ENCODE assay signal across 1 cellular context in the genomic region with DNA sequence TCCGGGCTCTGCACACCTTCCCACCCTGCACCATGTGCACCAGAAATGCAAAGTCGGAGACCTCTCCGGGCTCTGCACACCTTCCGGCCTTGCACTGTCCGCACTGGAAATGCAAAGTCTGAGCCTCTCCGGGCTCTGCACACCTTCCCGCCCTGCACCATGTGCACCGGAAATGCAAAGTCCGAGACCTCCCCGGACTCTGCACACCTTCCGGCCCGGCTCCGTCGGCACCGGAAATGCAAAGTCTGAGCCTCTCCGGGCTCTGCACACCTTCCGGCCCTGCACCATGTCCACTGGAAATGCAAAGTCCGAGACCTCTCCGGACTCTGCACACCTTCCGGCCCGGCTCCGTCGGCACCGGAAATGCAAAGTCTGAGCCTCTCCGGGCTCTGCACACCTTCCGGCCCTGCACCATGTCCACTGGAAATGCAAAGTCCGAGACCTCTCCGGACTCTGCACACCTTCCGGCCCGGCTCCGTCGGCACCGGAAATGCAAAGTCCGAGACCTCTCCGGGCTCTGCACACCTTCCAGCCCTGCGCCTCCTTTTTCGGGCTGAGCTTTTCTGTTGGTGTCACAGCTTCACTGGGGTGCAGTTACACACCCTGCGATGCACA.
TF ChIP-seq lines count a peak whose summit lies in the region.
"Not testable (repeated sequence)": the region's sequence is repeated elsewhere in the genome, so short reads cannot be mapped to it uniquely, and the experiment has no call there.

No MANE protein-coding gene starts in this region.

TF ChIP-seq in HepG2, 621 proteins besides CTCF, POLR2A, EP300 and RAD21 (continued from another document and continues in another):
- TF ChIP-seq, protein P1, sequence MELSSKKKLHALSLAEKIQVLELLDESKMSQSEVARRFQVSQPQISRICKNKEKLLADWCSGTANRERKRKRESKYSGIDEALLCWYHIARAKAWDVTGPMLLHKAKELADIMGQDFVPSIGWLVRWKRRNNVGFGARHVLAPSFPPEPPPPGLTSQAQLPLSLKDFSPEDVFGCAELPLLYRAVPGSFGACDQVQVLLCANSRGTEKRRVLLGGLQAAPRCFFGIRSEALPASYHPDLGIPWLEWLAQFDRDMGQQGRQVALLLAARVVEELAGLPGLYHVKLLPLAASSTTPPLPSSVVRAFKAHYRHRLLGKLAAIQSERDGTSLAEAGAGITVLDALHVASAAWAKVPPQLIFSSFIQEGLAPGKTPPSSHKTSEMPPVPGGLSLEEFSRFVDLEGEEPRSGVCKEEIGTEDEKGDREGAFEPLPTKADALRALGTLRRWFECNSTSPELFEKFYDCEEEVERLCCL (CRISPR knock-in tag; IDR thresholded peaks at IDR 0.05; ENCODE audit: borderline replicate concordance) = peak; percentile 45; the same call in 1 of the 2 replicates
- TF ChIP-seq ZNF777 (CRISPR knock-in tag; IDR thresholded peaks at IDR 0.05) (0 out of 2 replicates have a peak, but pooled peaks have one; percentile 41), SALL2 (CRISPR knock-in tag; IDR thresholded peaks at IDR 0.05) (0 out of 2 replicates have a peak, but pooled peaks have one; percentile 55), ETV5 (CRISPR knock-in tag; IDR thresholded peaks at IDR 0.05; ENCODE audit: borderline replicate concordance) (peak; percentile 87), BRD4 (CRISPR knock-in tag; IDR thresholded peaks at IDR 0.05) (0 out of 2 replicates have a peak, but pooled peaks have one; percentile 24), SPEN (CRISPR knock-in tag; IDR thresholded peaks at IDR 0.05; ENCODE audit: low read depth) (peak; percentile 39; the same call in 1 of the 2 replicates), ZNF264 (CRISPR knock-in tag; IDR thresholded peaks at IDR 0.05) (peak; percentile 57; the same call in 1 of the 2 replicates), SOX5 (CRISPR knock-in tag; IDR thresholded peaks at IDR 0.05; ENCODE audit: borderline replicate concordance) (0 out of 2 replicates have a peak, but pooled peaks have one; percentile 23), ZKSCAN8 (CRISPR knock-in tag; IDR thresholded peaks at IDR 0.05; ENCODE audit: borderline replicate concordance) (0 out of 2 replicates have a peak, but pooled peaks have one; percentile 37), KLF16 (CRISPR knock-in tag; IDR thresholded peaks at IDR 0.05) (0 out of 4 replicates have a peak, but pooled peaks of 1 of the 2 experiments have one; percentile 32), ZNF879 (CRISPR knock-in tag; IDR thresholded peaks at IDR 0.05) (peak; percentile 66; the same call in 1 of the 2 replicates), ZSCAN31 (CRISPR knock-in tag; IDR thresholded peaks at IDR 0.05; ENCODE audit: low read depth) (peak; percentile 73; the same call in 1 of the 2 replicates), HIVEP1 (CRISPR knock-in tag; IDR thresholded peaks at IDR 0.05) (0 out of 2 replicates have a peak, but pooled peaks have one; percentile 15), SP5 (CRISPR knock-in tag; IDR thresholded peaks at IDR 0.05; ENCODE audit: borderline replicate concordance, low read depth) (peak; percentile 6; the same call in 1 of the 2 replicates), MAZ (CRISPR knock-in tag; IDR thresholded peaks at IDR 0.05; ENCODE audit: low read depth) (peak; percentile 61), IRF2 (CRISPR knock-in tag; IDR thresholded peaks at IDR 0.05) (peak; percentile 74; the same call in 1 of the 2 replicates), ZNF224 (CRISPR knock-in tag; IDR thresholded peaks at IDR 0.05) (0 out of 2 replicates have a peak, but pooled peaks have one; percentile 31), ZNF614 (CRISPR knock-in tag; IDR thresholded peaks at IDR 0.05; ENCODE audit: borderline replicate concordance) (peak; percentile 56; the same call in 1 of the 2 replicates), ZMYM4 (CRISPR knock-in tag; IDR thresholded peaks at IDR 0.05) (peak; percentile 50; the same call in 1 of the 2 replicates), ZFY (CRISPR knock-in tag; IDR thresholded peaks at IDR 0.05) (peak; percentile 64), ZNF605 (CRISPR knock-in tag; IDR thresholded peaks at IDR 0.05) (0 out of 2 replicates have a peak, but pooled peaks have one; percentile 38), ZNF772 (CRISPR knock-in tag; IDR thresholded peaks at IDR 0.05) (peak; percentile 83; the same call in 1 of the 2 replicates), ZNF350 (CRISPR knock-in tag; IDR thresholded peaks at IDR 0.05; ENCODE audit: borderline replicate concordance, low read depth) (peak; percentile 78; the same call in 1 of the 2 replicates), HDAC1 (CRISPR knock-in tag; IDR thresholded peaks at IDR 0.05) (peak; percentile 14; the same call in 1 of the 2 replicates), MYC (CRISPR knock-in tag; IDR thresholded peaks at IDR 0.05; ENCODE audit: borderline replicate concordance) (peak; percentile 75; the same call in 1 of the 2 replicates), ZNF30 (CRISPR knock-in tag; IDR thresholded peaks at IDR 0.05) (peak; percentile 48; the same call in 1 of the 2 replicates), HOXA7 (CRISPR knock-in tag; IDR thresholded peaks at IDR 0.05) (0 out of 2 replicates have a peak, but pooled peaks have one; percentile 24)
- TF ChIP-seq, protein P2, sequence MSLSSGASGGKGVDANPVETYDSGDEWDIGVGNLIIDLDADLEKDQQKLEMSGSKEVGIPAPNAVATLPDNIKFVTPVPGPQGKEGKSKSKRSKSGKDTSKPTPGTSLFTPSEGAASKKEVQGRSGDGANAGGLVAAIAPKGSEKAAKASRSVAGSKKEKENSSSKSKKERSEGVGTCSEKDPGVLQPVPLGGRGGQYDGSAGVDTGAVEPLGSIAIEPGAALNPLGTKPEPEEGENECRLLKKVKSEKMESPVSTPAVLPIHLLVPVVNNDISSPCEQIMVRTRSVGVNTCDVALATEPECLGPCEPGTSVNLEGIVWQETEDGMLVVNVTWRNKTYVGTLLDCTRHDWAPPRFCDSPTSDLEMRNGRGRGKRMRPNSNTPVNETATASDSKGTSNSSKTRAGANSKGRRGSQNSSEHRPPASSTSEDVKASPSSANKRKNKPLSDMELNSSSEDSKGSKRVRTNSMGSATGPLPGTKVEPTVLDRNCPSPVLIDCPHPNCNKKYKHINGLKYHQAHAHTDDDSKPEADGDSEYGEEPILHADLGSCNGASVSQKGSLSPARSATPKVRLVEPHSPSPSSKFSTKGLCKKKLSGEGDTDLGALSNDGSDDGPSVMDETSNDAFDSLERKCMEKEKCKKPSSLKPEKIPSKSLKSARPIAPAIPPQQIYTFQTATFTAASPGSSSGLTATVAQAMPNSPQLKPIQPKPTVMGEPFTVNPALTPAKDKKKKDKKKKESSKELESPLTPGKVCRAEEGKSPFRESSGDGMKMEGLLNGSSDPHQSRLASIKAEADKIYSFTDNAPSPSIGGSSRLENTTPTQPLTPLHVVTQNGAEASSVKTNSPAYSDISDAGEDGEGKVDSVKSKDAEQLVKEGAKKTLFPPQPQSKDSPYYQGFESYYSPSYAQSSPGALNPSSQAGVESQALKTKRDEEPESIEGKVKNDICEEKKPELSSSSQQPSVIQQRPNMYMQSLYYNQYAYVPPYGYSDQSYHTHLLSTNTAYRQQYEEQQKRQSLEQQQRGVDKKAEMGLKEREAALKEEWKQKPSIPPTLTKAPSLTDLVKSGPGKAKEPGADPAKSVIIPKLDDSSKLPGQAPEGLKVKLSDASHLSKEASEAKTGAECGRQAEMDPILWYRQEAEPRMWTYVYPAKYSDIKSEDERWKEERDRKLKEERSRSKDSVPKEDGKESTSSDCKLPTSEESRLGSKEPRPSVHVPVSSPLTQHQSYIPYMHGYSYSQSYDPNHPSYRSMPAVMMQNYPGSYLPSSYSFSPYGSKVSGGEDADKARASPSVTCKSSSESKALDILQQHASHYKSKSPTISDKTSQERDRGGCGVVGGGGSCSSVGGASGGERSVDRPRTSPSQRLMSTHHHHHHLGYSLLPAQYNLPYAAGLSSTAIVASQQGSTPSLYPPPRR (CRISPR knock-in tag; IDR thresholded peaks at IDR 0.05; ENCODE audit: borderline replicate concordance) = peak; percentile 46; the same call in 1 of the 2 replicates
- TF ChIP-seq, protein P3, sequence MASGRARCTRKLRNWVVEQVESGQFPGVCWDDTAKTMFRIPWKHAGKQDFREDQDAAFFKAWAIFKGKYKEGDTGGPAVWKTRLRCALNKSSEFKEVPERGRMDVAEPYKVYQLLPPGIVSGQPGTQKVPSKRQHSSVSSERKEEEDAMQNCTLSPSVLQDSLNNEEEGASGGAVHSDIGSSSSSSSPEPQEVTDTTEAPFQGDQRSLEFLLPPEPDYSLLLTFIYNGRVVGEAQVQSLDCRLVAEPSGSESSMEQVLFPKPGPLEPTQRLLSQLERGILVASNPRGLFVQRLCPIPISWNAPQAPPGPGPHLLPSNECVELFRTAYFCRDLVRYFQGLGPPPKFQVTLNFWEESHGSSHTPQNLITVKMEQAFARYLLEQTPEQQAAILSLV (CRISPR knock-in tag; IDR thresholded peaks at IDR 0.05; ENCODE audit: borderline replicate concordance) = peak; percentile 44; the same call in 1 of the 2 replicates
- TF ChIP-seq, protein P4, sequence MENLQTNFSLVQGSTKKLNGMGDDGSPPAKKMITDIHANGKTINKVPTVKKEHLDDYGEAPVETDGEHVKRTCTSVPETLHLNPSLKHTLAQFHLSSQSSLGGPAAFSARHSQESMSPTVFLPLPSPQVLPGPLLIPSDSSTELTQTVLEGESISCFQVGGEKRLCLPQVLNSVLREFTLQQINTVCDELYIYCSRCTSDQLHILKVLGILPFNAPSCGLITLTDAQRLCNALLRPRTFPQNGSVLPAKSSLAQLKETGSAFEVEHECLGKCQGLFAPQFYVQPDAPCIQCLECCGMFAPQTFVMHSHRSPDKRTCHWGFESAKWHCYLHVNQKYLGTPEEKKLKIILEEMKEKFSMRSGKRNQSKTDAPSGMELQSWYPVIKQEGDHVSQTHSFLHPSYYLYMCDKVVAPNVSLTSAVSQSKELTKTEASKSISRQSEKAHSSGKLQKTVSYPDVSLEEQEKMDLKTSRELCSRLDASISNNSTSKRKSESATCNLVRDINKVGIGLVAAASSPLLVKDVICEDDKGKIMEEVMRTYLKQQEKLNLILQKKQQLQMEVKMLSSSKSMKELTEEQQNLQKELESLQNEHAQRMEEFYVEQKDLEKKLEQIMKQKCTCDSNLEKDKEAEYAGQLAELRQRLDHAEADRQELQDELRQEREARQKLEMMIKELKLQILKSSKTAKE (CRISPR knock-in tag; IDR thresholded peaks at IDR 0.05; ENCODE audit: borderline replicate concordance) = peak; percentile 59; the same call in 1 of the 2 replicates
- TF ChIP-seq, protein P5, sequence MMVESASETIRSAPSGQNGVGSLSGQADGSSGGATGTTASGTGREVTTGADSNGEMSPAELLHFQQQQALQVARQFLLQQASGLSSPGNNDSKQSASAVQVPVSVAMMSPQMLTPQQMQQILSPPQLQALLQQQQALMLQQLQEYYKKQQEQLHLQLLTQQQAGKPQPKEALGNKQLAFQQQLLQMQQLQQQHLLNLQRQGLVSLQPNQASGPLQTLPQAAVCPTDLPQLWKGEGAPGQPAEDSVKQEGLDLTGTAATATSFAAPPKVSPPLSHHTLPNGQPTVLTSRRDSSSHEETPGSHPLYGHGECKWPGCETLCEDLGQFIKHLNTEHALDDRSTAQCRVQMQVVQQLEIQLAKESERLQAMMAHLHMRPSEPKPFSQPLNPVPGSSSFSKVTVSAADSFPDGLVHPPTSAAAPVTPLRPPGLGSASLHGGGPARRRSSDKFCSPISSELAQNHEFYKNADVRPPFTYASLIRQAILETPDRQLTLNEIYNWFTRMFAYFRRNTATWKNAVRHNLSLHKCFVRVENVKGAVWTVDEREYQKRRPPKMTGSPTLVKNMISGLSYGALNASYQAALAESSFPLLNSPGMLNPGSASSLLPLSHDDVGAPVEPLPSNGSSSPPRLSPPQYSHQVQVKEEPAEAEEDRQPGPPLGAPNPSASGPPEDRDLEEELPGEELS (CRISPR knock-in tag; IDR thresholded peaks at IDR 0.05) = peak; percentile 7; the same call in 1 of the 2 replicates
- TF ChIP-seq, protein P6, sequence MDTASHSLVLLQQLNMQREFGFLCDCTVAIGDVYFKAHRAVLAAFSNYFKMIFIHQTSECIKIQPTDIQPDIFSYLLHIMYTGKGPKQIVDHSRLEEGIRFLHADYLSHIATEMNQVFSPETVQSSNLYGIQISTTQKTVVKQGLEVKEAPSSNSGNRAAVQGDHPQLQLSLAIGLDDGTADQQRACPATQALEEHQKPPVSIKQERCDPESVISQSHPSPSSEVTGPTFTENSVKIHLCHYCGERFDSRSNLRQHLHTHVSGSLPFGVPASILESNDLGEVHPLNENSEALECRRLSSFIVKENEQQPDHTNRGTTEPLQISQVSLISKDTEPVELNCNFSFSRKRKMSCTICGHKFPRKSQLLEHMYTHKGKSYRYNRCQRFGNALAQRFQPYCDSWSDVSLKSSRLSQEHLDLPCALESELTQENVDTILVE (CRISPR knock-in tag; IDR thresholded peaks at IDR 0.05) = peak; percentile 90; the same call in 1 of the 2 replicates
- not testable (repeated sequence) for TF ChIP-seq MAZ (IDR thresholded peaks at IDR 0.05; ENCODE audit: borderline replicate concordance, low read depth, low read length)
- TF ChIP-seq, protein P7, sequence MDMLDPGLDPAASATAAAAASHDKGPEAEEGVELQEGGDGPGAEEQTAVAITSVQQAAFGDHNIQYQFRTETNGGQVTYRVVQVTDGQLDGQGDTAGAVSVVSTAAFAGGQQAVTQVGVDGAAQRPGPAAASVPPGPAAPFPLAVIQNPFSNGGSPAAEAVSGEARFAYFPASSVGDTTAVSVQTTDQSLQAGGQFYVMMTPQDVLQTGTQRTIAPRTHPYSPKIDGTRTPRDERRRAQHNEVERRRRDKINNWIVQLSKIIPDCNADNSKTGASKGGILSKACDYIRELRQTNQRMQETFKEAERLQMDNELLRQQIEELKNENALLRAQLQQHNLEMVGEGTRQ (IDR thresholded peaks at IDR 0.05; ENCODE audit: low read depth, low read length) = not testable (repeated sequence)
- TF ChIP-seq, protein P7 (CRISPR knock-in tag; IDR thresholded peaks at IDR 0.05; ENCODE audit: borderline replicate concordance) = peak; percentile 32; the same call in 1 of the 2 replicates
- TF ChIP-seq, protein P8, sequence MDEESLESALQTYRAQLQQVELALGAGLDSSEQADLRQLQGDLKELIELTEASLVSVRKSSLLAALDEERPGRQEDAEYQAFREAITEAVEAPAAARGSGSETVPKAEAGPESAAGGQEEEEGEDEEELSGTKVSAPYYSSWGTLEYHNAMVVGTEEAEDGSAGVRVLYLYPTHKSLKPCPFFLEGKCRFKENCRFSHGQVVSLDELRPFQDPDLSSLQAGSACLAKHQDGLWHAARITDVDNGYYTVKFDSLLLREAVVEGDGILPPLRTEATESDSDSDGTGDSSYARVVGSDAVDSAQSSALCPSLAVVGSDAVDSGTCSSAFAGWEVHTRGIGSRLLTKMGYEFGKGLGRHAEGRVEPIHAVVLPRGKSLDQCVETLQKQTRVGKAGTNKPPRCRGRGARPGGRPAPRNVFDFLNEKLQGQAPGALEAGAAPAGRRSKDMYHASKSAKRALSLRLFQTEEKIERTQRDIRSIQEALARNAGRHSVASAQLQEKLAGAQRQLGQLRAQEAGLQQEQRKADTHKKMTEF (CRISPR knock-in tag; IDR thresholded peaks at IDR 0.05) = peak; percentile 71; the same call in 1 of the 2 replicates
- TF ChIP-seq, protein P9, sequence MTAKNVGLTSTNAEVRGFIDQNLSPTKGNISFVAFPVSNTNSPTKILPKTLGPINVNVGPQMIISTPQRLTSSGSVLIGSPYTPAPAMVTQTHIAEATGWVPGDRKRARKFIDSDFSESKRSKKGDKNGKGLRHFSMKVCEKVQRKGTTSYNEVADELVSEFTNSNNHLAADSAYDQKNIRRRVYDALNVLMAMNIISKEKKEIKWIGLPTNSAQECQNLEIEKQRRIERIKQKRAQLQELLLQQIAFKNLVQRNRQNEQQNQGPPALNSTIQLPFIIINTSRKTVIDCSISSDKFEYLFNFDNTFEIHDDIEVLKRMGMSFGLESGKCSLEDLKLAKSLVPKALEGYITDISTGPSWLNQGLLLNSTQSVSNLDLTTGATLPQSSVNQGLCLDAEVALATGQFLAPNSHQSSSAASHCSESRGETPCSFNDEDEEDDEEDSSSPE (CRISPR knock-in tag; IDR thresholded peaks at IDR 0.05) = peak; percentile 80; the same call in 1 of the 2 replicates
